ENCODE assay signal across 8 cellular contexts in the genomic region with DNA sequence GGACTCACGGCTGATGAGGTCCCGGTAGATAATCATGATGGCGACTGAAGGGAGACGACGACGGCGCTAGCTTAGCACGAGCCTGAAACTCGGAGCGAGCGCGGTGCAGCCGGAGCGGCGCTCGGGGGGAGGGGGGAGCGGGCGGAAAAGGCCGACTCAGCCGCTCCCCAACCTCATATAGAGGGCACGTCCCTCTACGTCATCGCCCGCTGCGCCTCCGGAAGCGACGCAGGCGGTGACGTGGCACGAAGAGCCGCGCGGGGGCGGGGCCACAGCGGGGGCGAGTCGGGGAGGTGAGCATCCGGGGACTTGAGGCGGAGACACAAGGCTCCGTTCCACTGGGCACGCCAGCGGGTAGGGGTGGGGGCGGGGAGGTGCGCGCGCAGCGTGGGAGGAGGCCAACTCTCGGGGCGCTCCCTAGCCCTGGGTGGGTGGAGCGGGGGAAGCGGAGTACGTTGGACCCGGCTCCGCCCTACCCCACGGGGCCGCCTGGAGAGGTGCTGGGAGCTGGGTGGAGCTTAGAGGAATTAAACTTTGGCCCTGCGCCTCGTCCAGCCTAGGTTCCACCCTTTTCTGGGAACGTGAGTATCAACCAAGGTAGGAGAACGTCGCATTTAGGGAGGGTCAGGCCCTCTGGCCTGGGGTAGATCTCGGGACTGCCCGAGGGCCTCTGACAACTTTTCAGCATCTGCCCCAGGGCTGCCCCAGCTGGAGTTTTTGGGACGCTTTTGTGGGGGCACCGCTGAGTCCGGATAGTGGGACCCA.
DNase-seq lines count a peak whose midpoint lies in the region; ATAC-seq lines count a peak whose summit lies in the region.

A gene (minus strand): TSS at position 150 of the 765 bp plus-strand sequence. CDS start 114 bp downstream, at position 36.

- DNase-seq in Ammon's horn (ENCODE audit: low spot score) (peak; percentile 98), GM19238 (ENCODE audit: insufficient read length, low spot score) (peak; percentile 97), NCI-H524 (lab: John Stamatoyannopoulos, UW) (peak; percentile 95 to 97)
- peak; percentile 99 to 100 for DNase-seq in activated CD4-positive, alpha-beta T cell treated with anti-CD3 and anti-CD28 coated beads for 4 hours
- peak; percentile 99 to 100 for DNase-seq in stimulated activated CD4-positive, alpha-beta T cell treated with anti-CD3 and anti-CD28 coated beads, Interleukin-1b, Interleukin-23, amount 100 ng/mL, for 4 hours (ENCODE audit: low read depth in 2 of 2)

- no peaks in the 10 kb centered on the region for H3K27me3 ChIP-seq in layer of hippocampus (ENCODE audit: control insufficient read depth, insufficient read depth, low read length)

- peak; percentile 83 for ATAC-seq in HG03442 (IDR thresholded peaks at IDR 0.05; ENCODE audit: unreplicated experiment)

- peak within 1 kb of the TSS; percentile 99 for H3K27ac ChIP-seq in cingulate gyrus (ENCODE audit: low read depth, low read length)
- H3K27ac ChIP-seq in layer of hippocampus (ENCODE audit: low read depth, low read length): peak within 1 kb of the TSS; percentile 99

Comparison
In these comparisons a context has a peak if more than half of its experiments do, and no peak if none do; other contexts are left out.
1. Peak in every context shown above with its lines: DNase-seq, ATAC-seq and H3K27ac ChIP-seq.